ENCODE assay signal across 27 cellular contexts in genomic region chr18:36028859-36029258, GRCh38. TPM values are rescaled to one million over a fixed set of nuclear protein-coding genes. Genes with fewer than 3 reads are reported as not detected.
A peak's percentile ranks its signal among the peaks of the same experiment; 100 is the strongest.
DNase-seq lines count a peak whose midpoint lies in the region; ATAC-seq and TF ChIP-seq lines count a peak whose summit lies in the region.
"Had no signal": no experiment of that assay in that cellular context is flagged by ENCODE, and none has a peak within 500 bp of the region (broad histone marks: within the 10 kb centered on the region; RNA-seq: fewer than 3 reads in every experiment).

No MANE protein-coding gene starts in this region.

- H3K27ac ChIP-seq in VCaP (peak overlapping the region; percentile 25; the same call in 1 of the 2 replicates), upper lobe of right lung (no peak overlapping the region)
- H3K27ac ChIP-seq: colonic mucosa, epithelial cell of prostate, KMS-11, left ventricle myocardium inferior, PC-9, SK-N-MC, transverse colon had no signal

- peak overlapping the region; percentile 69 for H3K27ac Mint-ChIP-seq in activated naive CD4-positive, alpha-beta T cell treated with anti-CD3 and anti-CD28 coated beads, Interleukin-2, amount 10 ng/mL, durations not matched to agents 7 days and 5 days

- no peaks in the 10 kb centered on the region for H3K9me3 Mint-ChIP-seq in activated naive CD4-positive, alpha-beta T cell treated with anti-CD3 and anti-CD28 coated beads, Interleukin-2, amount 10 ng/mL, durations not matched to agents 7 days and 5 days
- H3K9me3 Mint-ChIP-seq: activated T-cell treated with anti-CD3 and anti-CD28 coated beads, Interleukin-2, amount 50 U/mL, for 4 hours had no signal

- peaks cover 25% of the 10 kb centered on the region for H3K4me1 Mint-ChIP-seq in activated naive CD4-positive, alpha-beta T cell treated with anti-CD3 and anti-CD28 coated beads, Interleukin-2, amount 10 ng/mL, durations not matched to agents 7 days and 5 days

- H3K4me1 ChIP-seq in upper lobe of right lung: peaks cover 5% of the 10 kb centered on the region
- H3K4me1 ChIP-seq: BE2C, colonic mucosa, transverse colon had no signal

- H3K27me3 Mint-ChIP-seq in activated naive CD4-positive, alpha-beta T cell treated with anti-CD3 and anti-CD28 coated beads, Interleukin-2, amount 10 ng/mL, durations not matched to agents 7 days and 5 days: no peaks in the 10 kb centered on the region
- H3K27me3 Mint-ChIP-seq: activated CD4-positive, alpha-beta T cell treated with anti-CD3 and anti-CD28 coated beads for 36 hours had no signal

- DNase-seq in activated naive CD4-positive, alpha-beta T cell treated with anti-CD3 and anti-CD28 coated beads, Interleukin-2, amount 10 ng/mL, durations not matched to agents 7 days and 5 days: no peak
- DNase-seq in activated naive CD4-positive, alpha-beta T cell treated with Interleukin-2 at 50 U/mL for 16 hours: no peak
- DNase-seq in left lobe of liver (ENCODE audit: low spot score) (no peak), upper lobe of right lung (no peak)
- no peak for DNase-seq in activated effector memory CD4-positive, alpha-beta T cell treated with anti-CD3 and anti-CD28 coated beads, Interleukin-2, amount 50 U/mL, for 16 hours
- DNase-seq: activated CD4-positive, alpha-beta T cell treated with anti-CD3 and anti-CD28 coated beads for 36 hours; activated naive CD4-positive, alpha-beta T cell treated with anti-CD3 and anti-CD28 coated beads, Interleukin-2, amount 50 U/mL, for 16 hours; activated T-cell treated with anti-CD3 and anti-CD28 coated beads, Interleukin-2, amount 50 U/mL, for 4 hours; BE2C; colonic mucosa; DMS 273 treated with DMSO at 0.1 percent for 48 hours; effector CD8-positive, alpha-beta T cell; left ventricle myocardium inferior; NCI-H1417; NCI-H2081 treated with DMSO at 0.1 percent for 48 hours; NCI-H2227 treated with DMSO at 0.1 percent for 48 hours; NCI-H526 treated with DMSO at 0.1 percent for 48 hours; PC-9; stimulated activated CD4-positive, alpha-beta T cell treated with anti-CD3 and anti-CD28 coated beads, Interleukin-4, amount 100 ng/mL, for 1 hour; transverse colon had no signal

- no peaks in the 10 kb centered on the region for H3K9me3 ChIP-seq in upper lobe of right lung
- H3K9me3 ChIP-seq: BE2C, colonic mucosa, left ventricle myocardium inferior, transverse colon had no signal

- ATAC-seq in left lobe of liver: peak; percentile 81
- peak; percentile 33 for ATAC-seq in upper lobe of right lung
- ATAC-seq in GM18907 (IDR thresholded peaks at IDR 0.05; ENCODE audit: unreplicated experiment): no peak
- ATAC-seq in HG03139 (IDR thresholded peaks at IDR 0.05; ENCODE audit: unreplicated experiment): no peak
- ATAC-seq: activated CD4-positive, alpha-beta T cell treated with anti-CD3 and anti-CD28 coated beads for 36 hours; activated T-cell treated with anti-CD3 and anti-CD28 coated beads, Interleukin-2, amount 50 U/mL, for 4 hours; sciatic nerve had no signal

- H3K4me3 ChIP-seq in upper lobe of right lung: no peak overlapping the region
- H3K4me3 ChIP-seq: colonic mucosa, left ventricle myocardium inferior, PC-9, SK-N-MC, transverse colon had no signal

- no peaks in the 10 kb centered on the region for H3K27me3 ChIP-seq in upper lobe of right lung
- H3K27me3 ChIP-seq: BE2C, colonic mucosa, transverse colon had no signal

- TF ChIP-seq CTCF in VCaP (conservative IDR thresholded peaks at IDR 0.05): no peak
- TF ChIP-seq CTCF in upper lobe of right lung (IDR thresholded peaks at IDR 0.05): no peak

- intact Hi-C loops in upper lobe of right lung (cut with DNase I): no loop called here

- H3K36me3 ChIP-seq in upper lobe of right lung: peaks cover 30% of the 10 kb centered on the region
- H3K36me3 ChIP-seq: BE2C, colonic mucosa had no signal

- H3K4me3 Mint-ChIP-seq in activated naive CD4-positive, alpha-beta T cell treated with anti-CD3 and anti-CD28 coated beads, Interleukin-2, amount 10 ng/mL, durations not matched to agents 7 days and 5 days: no peak overlapping the region
- H3K4me3 Mint-ChIP-seq: activated CD4-positive, alpha-beta T cell treated with anti-CD3 and anti-CD28 coated beads for 36 hours; activated T-cell treated with anti-CD3 and anti-CD28 coated beads, Interleukin-2, amount 50 U/mL, for 4 hours had no signal

- peaks cover 29% of the 10 kb centered on the region for H3K36me3 Mint-ChIP-seq in activated naive CD4-positive, alpha-beta T cell treated with anti-CD3 and anti-CD28 coated beads, Interleukin-2, amount 10 ng/mL, durations not matched to agents 7 days and 5 days

- CTCF ChIA-PET in activated naive CD4-positive, alpha-beta T cell treated with anti-CD3 and anti-CD28 coated beads, Interleukin-2, amount 10 ng/mL, durations not matched to agents 7 days and 5 days (lab: Charles Lee): interaction anchor here (1.3 kb wide), 1 partner anchor 11 kb away, joined by 4 read pairs; no protein-coding TSS in a partner anchor

RNA-seq across cellular contexts. Expression of gene RPRD1A, which starts 38.5 kb away (rescaled TPM):
- total RNA-seq in left lobe of liver: 16.7 TPM
- 45.4 TPM for total RNA-seq in upper lobe of right lung

Comparison
In these comparisons a context has a peak if more than half of its experiments do, and no peak if none do; other contexts are left out.
1. ATAC-seq: peak in left lobe of liver (single experiment) and upper lobe of right lung (single experiment); none in GM18907 (single experiment) and HG03139 (single experiment).